Comparison of ENCODE assay signal across 18 cellular contexts in the genomic region with DNA sequence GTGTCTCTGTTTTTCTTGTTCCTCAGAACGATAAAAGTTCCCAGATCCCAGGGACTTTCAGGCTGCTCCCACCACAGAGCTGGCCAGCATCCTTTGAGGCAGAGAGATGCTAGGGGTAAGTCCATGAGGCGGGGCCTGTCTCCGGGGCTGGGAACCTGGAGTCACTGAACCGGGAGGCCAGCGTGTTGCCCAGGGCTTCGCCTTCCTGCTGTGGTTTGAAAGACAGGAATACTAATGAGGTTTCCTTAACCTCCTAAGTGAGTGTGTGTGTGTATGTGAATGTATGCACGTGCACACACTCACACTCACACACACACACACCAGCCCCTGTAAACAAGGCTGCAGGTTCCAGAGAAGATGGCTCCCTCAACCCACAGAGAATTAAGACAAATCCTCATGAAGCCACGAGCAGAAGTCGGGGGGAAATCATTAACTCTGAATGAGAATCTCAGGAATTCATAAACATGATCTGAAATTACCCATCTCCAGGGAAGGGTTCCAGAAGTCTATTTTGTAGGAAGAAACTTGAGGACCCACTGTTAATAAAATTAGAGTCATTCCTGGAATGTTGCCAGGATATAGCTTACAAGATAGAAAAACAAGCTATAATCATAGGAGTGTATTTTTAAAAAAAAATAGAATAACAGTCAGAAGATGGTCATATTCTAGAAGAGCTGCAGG. TPM values are rescaled to one million over a fixed set of nuclear protein-coding genes. Genes with fewer than 3 reads are reported as not detected.
DNase-seq lines count a peak whose midpoint lies in the region; ATAC-seq, FAIRE-seq and TF ChIP-seq lines count a peak whose summit lies in the region.
"Had no signal": no experiment of that assay in that cellular context is flagged by ENCODE, and none has a peak within 500 bp of the region (broad histone marks: within the 10 kb centered on the region; RNA-seq: fewer than 3 reads in every experiment).

No MANE protein-coding gene starts in this region.

- no peak overlapping the region for H3K27ac Mint-ChIP-seq in activated T-helper 17 cell treated with anti-CD3 and anti-CD28 coated beads, Interleukin-2, amount 50 U/mL, for 72 hours
- H3K27ac Mint-ChIP-seq: activated CD4-positive, alpha-beta T cell treated with anti-CD3 and anti-CD28 coated beads, Interleukin-2, amount 10 ng/mL, durations not matched to agents 24 days and 14 days had no signal

- H3K27me3 Mint-ChIP-seq in activated T-helper 17 cell treated with anti-CD3 and anti-CD28 coated beads, Interleukin-2, amount 50 U/mL, for 72 hours, result peaks cover 9% of the 10 kb centered on the region

- DNase-seq in Caki2 (ENCODE audit: low read depth), result peak; percentile 92
- DNase-seq in RCC 7860 (ENCODE audit: low spot score), result peak; percentile 85
- DNase-seq in fibroblast of lung (ENCODE audit: low read depth in 2 of 2), result peak in 1 of 2 donors; percentile 43
- no peak for DNase-seq in SW 1271 (lab: John Stamatoyannopoulos, UW)
- no peak for DNase-seq in MV-4-11 (lab: John Stamatoyannopoulos, UW)
- DNase-seq: activated CD4-positive, alpha-beta T cell treated with anti-CD3 and anti-CD28 coated beads, Interleukin-2, amount 10 ng/mL, durations not matched to agents 24 days and 14 days; activated T-cell treated with anti-CD3 and anti-CD28 coated beads, Interleukin-2, amount 50 U/mL, for 1 hour; adrenal gland; midbrain; NCI-H1694; NCI-H524 treated with DMSO at 0.1 percent for 48 hours; T-helper 9 cell had no signal

- no peaks in the 10 kb centered on the region for H3K9me3 ChIP-seq in fibroblast of lung (ENCODE audit: control insufficient read depth, insufficient read depth, low read depth, low read length)
- H3K9me3 ChIP-seq: adrenal gland, upper lobe of left lung had no signal

- no peaks in the 10 kb centered on the region for H4K20me1 ChIP-seq in fibroblast of lung (ENCODE audit: control insufficient read depth, extremely low read depth, insufficient read depth, low read length)

- no peaks in the 10 kb centered on the region for H3K9me3 Mint-ChIP-seq in activated T-helper 17 cell treated with anti-CD3 and anti-CD28 coated beads, Interleukin-2, amount 50 U/mL, for 72 hours
- H3K9me3 Mint-ChIP-seq: activated CD4-positive, alpha-beta T cell treated with anti-CD3 and anti-CD28 coated beads, Interleukin-2, amount 10 ng/mL, durations not matched to agents 24 days and 14 days had no signal

- H3K4me2 ChIP-seq in fibroblast of lung (ENCODE audit: extremely low read depth, insufficient read depth, low read length), result no peak overlapping the region

- FAIRE-seq in RCC 7860 (lab: Jason Lieb, UNC), result peak; percentile 84
- FAIRE-seq: GM12891 had no signal

- H3K9ac ChIP-seq in fibroblast of lung (ENCODE audit: insufficient read depth, low read length) (no peak overlapping the region), rectal smooth muscle tissue (ENCODE audit: low read length) (no peak overlapping the region)
- H3K9ac ChIP-seq: parathyroid adenoma had no signal

- H2AFZ ChIP-seq in fibroblast of lung (ENCODE audit: low read length), result no peak overlapping the region
- H2AFZ ChIP-seq: parathyroid adenoma had no signal

- no peak for TF ChIP-seq CTCF in fibroblast of lung (conservative IDR thresholded peaks at IDR 0.05 in 1 of 2, IDR thresholded peaks at IDR 0.05 in 1 of 2; ENCODE audit: low read depth in 1 of 2, low read length in 2 of 2)

- peaks cover 29% of the 10 kb centered on the region for H3K4me1 ChIP-seq in fibroblast of lung (ENCODE audit: control insufficient read depth, extremely low read depth, insufficient read depth, low read length)
- peaks cover 20% of the 10 kb centered on the region for H3K4me1 ChIP-seq in rectal smooth muscle tissue (ENCODE audit: control insufficient read depth, insufficient read depth, low read length)
- H3K4me1 ChIP-seq: parathyroid adenoma had no signal

- H3K27ac ChIP-seq in fibroblast of lung (ENCODE audit: insufficient read depth, low read length), result peak overlapping the region; percentile 88
- H3K27ac ChIP-seq in rectal smooth muscle tissue (ENCODE audit: low read depth, low read length), result peak overlapping the region; percentile 71
- H3K27ac ChIP-seq: adrenal gland, parathyroid adenoma had no signal

- H3K4me3 Mint-ChIP-seq in activated T-helper 17 cell treated with anti-CD3 and anti-CD28 coated beads, Interleukin-2, amount 50 U/mL, for 72 hours, result no peak overlapping the region
- H3K4me3 Mint-ChIP-seq: activated CD4-positive, alpha-beta T cell treated with anti-CD3 and anti-CD28 coated beads, Interleukin-2, amount 10 ng/mL, durations not matched to agents 24 days and 14 days had no signal

- no peak for ATAC-seq in GM19397 (IDR thresholded peaks at IDR 0.05; ENCODE audit: unreplicated experiment)
- ATAC-seq in activated T-helper 17 cell treated with anti-CD3 and anti-CD28 coated beads, Interleukin-2, amount 50 U/mL, for 72 hours (replicated peaks), result no peak

- no peaks in the 10 kb centered on the region for H3K36me3 ChIP-seq in fibroblast of lung (ENCODE audit: control insufficient read depth, insufficient read depth, low read length)
- no peaks in the 10 kb centered on the region for H3K36me3 ChIP-seq in rectal smooth muscle tissue (ENCODE audit: control insufficient read depth, insufficient read depth, low read length)
- H3K36me3 ChIP-seq: adrenal gland, upper lobe of left lung had no signal

- peaks cover 5% of the 10 kb centered on the region for H3K4me1 Mint-ChIP-seq in activated T-helper 17 cell treated with anti-CD3 and anti-CD28 coated beads, Interleukin-2, amount 50 U/mL, for 72 hours
- H3K4me1 Mint-ChIP-seq: activated CD4-positive, alpha-beta T cell treated with anti-CD3 and anti-CD28 coated beads, Interleukin-2, amount 10 ng/mL, durations not matched to agents 24 days and 14 days had no signal

- no peaks in the 10 kb centered on the region for H3K36me3 Mint-ChIP-seq in activated T-helper 17 cell treated with anti-CD3 and anti-CD28 coated beads, Interleukin-2, amount 50 U/mL, for 72 hours (ENCODE audit: low read depth)

- H3K4me3 ChIP-seq in fibroblast of lung (replicated peaks in 1 of 4; ENCODE audit: control extremely low read depth in 1 of 4, insufficient read depth in 1 of 4, low read depth in 3 of 4, low read length in 4 of 4) (no peak overlapping the region), rectal smooth muscle tissue (ENCODE audit: low read length) (no peak overlapping the region)
- H3K4me3 ChIP-seq: adrenal gland, upper lobe of left lung had no signal

- in situ Hi-C loops in Caki2 (cut with HindIII; ENCODE audit: low pct_unique_long_range_greater_than_20kb, low sequenced_read_pairs), result no loop called here

- H3K79me2 ChIP-seq in fibroblast of lung (ENCODE audit: control insufficient read depth, insufficient read depth, low read length), result no peaks in the 10 kb centered on the region
- H3K79me2 ChIP-seq: parathyroid adenoma had no signal

- no peaks in the 10 kb centered on the region for H3K27me3 ChIP-seq in fibroblast of lung (ENCODE audit: control insufficient read depth, insufficient read depth, low read length)
- H3K27me3 ChIP-seq in rectal smooth muscle tissue (ENCODE audit: control insufficient read depth, insufficient read depth, low read length), result no peaks in the 10 kb centered on the region
- H3K27me3 ChIP-seq: adrenal gland, upper lobe of left lung had no signal

RNA-seq across cellular contexts. Expression of a gene that starts 20.3 kb away (rescaled TPM):
- 966 and 971 TPM in 2 replicates for total RNA-seq in Caki2 (2014; rRNA removed; shearing (Covaris generic); ENCODE audit: low replicate concordance)
- 79.1 and 90.3 TPM in 2 replicates for total RNA-seq in fibroblast of lung
- polyA plus RNA-seq in fibroblast of lung, result 74.3 and 79.0 TPM in 2 replicates
- 149 and 151 TPM in 2 replicates for polyA plus RNA-seq in fibroblast of lung (2012)
- 103 and 104 TPM in 2 replicates for polyA minus RNA-seq in fibroblast of lung (ENCODE audit: low replicate concordance)
- total RNA-seq in activated T-helper 17 cell treated with anti-CD3 and anti-CD28 coated beads, Interleukin-2, amount 50 U/mL, for 72 hours, result 100 to 1,000 TPM; 349 TPM

Comparison
In these comparisons a context has a peak if more than half of its experiments do, and no peak if none do; other contexts are left out.
1. DNase-seq: peak in Caki2 (single experiment) and RCC 7860 (single experiment); none in SW 1271 (0 of 2) and MV-4-11 (single experiment).